ENCODE assay signal across 25 cellular contexts in the genomic region with DNA sequence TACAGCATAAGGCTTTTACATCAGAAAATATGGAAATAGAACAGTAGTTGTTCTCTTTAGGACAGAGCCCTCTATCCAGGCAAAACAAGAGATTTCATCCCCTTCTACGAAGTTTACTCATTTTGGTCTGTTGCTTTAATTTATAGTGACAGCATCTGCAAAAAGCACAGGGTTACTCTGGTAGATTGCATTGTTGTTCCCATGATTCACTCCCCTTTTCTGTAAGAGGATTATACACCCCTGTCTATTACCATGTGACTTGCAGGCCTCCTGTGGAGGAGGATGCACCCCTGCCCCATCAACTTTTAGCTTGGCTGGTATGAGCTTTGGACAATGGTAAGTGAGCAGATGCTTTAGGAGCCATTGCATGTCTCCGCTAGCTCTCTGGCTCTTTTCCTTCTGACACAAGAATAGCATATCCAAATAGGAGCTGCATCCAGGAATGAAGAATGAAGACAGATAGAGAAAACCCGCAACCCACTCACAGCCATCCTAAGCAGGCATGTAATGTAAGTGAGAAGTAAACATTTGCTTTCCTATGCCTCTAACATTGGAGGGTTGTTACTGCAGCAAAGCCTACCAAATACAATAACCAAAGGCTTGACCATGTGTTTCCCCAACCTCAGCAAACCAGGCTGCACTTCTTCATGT.
DNase-seq lines count a peak whose midpoint lies in the region; ATAC-seq, FAIRE-seq and TF ChIP-seq lines count a peak whose summit lies in the region.
"Had no signal": no experiment of that assay in that cellular context is flagged by ENCODE, and none has a peak within 500 bp of the region (broad histone marks: within the 10 kb centered on the region; RNA-seq: fewer than 3 reads in every experiment).

No MANE protein-coding gene starts in this region.

- H3K18ac ChIP-seq in mesenchymal stem cell (ENCODE audit: low read depth in 1 of 2, low read length in 2 of 2) = peak overlapping the region; percentile 38 to 69

- no peak overlapping the region for H4K8ac ChIP-seq in mesenchymal stem cell (ENCODE audit: low read length)

- H3K4me2 ChIP-seq in mesenchymal stem cell (ENCODE audit: low read length, poor library complexity, severe bottlenecking) = no peak overlapping the region

- intact Hi-C loops in kidney (cut with DNase I) = no loop called here

- H2BK15ac ChIP-seq in mesenchymal stem cell (ENCODE audit: low read depth, poor library complexity, severe bottlenecking) = no peak overlapping the region

- H3K14ac ChIP-seq in mesenchymal stem cell (ENCODE audit: low read length in 2 of 2) = no peak overlapping the region

- H4K91ac ChIP-seq in mesenchymal stem cell (ENCODE audit: low read length) = no peak overlapping the region

- no peak for FAIRE-seq in kidney (lab: Jason Lieb, UNC)
- FAIRE-seq: endothelial cell of umbilical vein, K562 had no signal

- H3K4ac ChIP-seq in mesenchymal stem cell (ENCODE audit: low read depth in 1 of 2, low read length in 2 of 2) = peak overlapping the region in 1 of 2 experiments; percentile 59

- no peak overlapping the region for H2BK5ac ChIP-seq in mesenchymal stem cell (ENCODE audit: low read depth, low read length, poor library complexity, severe bottlenecking)

- no peaks in the 10 kb centered on the region for H3K27me3 ChIP-seq in HAP-1 (ENCODE audit: low read depth)
- no peaks in the 10 kb centered on the region for H3K27me3 ChIP-seq in adipocyte (replicated peaks; ENCODE audit: control insufficient read depth, insufficient read depth, low read length)
- no peaks in the 10 kb centered on the region for H3K27me3 ChIP-seq in mesenchymal stem cell (ENCODE audit: control insufficient read depth in 1 of 2, insufficient read depth in 1 of 2, low read length in 2 of 2)
- H3K27me3 ChIP-seq: breast epithelium, gastrocnemius medialis, sigmoid colon, transverse colon had no signal

- no peaks in the 10 kb centered on the region for H3K36me3 ChIP-seq in HAP-1 (replicated peaks)
- no peaks in the 10 kb centered on the region for H3K36me3 ChIP-seq in adipocyte (ENCODE audit: control insufficient read depth, insufficient read depth, low read length, severe bottlenecking)
- H3K36me3 ChIP-seq in mesenchymal stem cell (ENCODE audit: control insufficient read depth in 1 of 2, insufficient read depth in 2 of 2, low read depth in 1 of 2, low read length in 2 of 2) = no peaks in the 10 kb centered on the region
- no peaks in the 10 kb centered on the region for H3K36me3 ChIP-seq in kidney (ENCODE audit: control insufficient read depth in 1 of 2, insufficient read depth in 2 of 2, low read length in 2 of 2)
- H3K36me3 ChIP-seq: breast epithelium, gastrocnemius medialis, sigmoid colon, transverse colon had no signal

- TF ChIP-seq CTCF in kidney (IDR thresholded peaks at IDR 0.05; ENCODE audit: borderline replicate concordance, extremely low read depth, insufficient read depth) = no peak

- 100% methylated on average over 1 of the region's 3 CpGs for WGBS in mesenchymal stem cell

- ATAC-seq in HG02885 (IDR thresholded peaks at IDR 0.05; ENCODE audit: poor library complexity, unreplicated experiment) = no peak
- ATAC-seq: activated CD8-positive, alpha-beta T cell treated with anti-CD3 and anti-CD28 coated beads for 36 hours; activated T-helper 17 cell treated with anti-CD3 and anti-CD28 coated beads, Interleukin-2, amount 50 U/mL, for 72 hours; gastrocnemius medialis; K562 had no signal

- no peak overlapping the region for H3K27ac ChIP-seq in mesenchymal stem cell (ENCODE audit: low read length, poor library complexity, severe bottlenecking)
- H3K27ac ChIP-seq in temporal lobe (ENCODE audit: low read depth, low read length) = peak overlapping the region; percentile 39
- H3K27ac ChIP-seq in kidney (ENCODE audit: low read depth in 2 of 2, low read length in 2 of 2) = no peak overlapping the region
- H3K27ac ChIP-seq: breast epithelium, C4-2B, gastrocnemius medialis, sigmoid colon, transverse colon had no signal

- H3K4me3 ChIP-seq in HAP-1 = no peak overlapping the region
- H3K4me3 ChIP-seq in adipocyte (ENCODE audit: low read length) = no peak overlapping the region
- no peak overlapping the region for H3K4me3 ChIP-seq in mesenchymal stem cell (ENCODE audit: insufficient read depth in 1 of 2, low read depth in 1 of 2, low read length in 2 of 2)
- no peak overlapping the region for H3K4me3 ChIP-seq in kidney (ENCODE audit: low read length in 2 of 2)
- H3K4me3 ChIP-seq: breast epithelium, gastrocnemius medialis, K562, sigmoid colon, transverse colon had no signal

- DNase-seq in HAP-1 (ENCODE audit: low spot score in 2 of 2) (peak; percentile 31 to 35), adipocyte (ENCODE audit: low read depth) (peak; percentile 28), mesenchymal stem cell (peak; percentile 29), kidney (no peak), SW 1271 (lab: John Stamatoyannopoulos, UW) (no peak)
- DNase-seq: activated CD8-positive, alpha-beta T cell treated with anti-CD3 and anti-CD28 coated beads for 36 hours; activated naive CD4-positive, alpha-beta T cell treated with anti-CD3 and anti-CD28 coated beads, Interleukin-2, amount 50 U/mL, for 16 hours; DMS79; gastrocnemius medialis; GDM1; mesendoderm; NCI-H1092 treated with DMSO at 0.1 percent for 48 hours; NCI-H1930; NCI-H524 treated with DMSO at 0.1 percent for 48 hours; Right ventricle myocardium superior; sigmoid colon; stimulated activated CD4-positive, alpha-beta T cell treated with anti-CD3 and anti-CD28 coated beads, Interleukin-4, amount 100 ng/mL, for 1 hour; transverse colon had no signal

- no peaks in the 10 kb centered on the region for H3K79me1 ChIP-seq in mesenchymal stem cell (replicated peaks; ENCODE audit: low read length, poor library complexity, severe bottlenecking)

- H2BK12ac ChIP-seq in mesenchymal stem cell (ENCODE audit: low read length in 2 of 2) = peak overlapping the region in 1 of 2 experiments; percentile 83

- in situ Hi-C loops in HAP-1 (cut with MboI; ENCODE audit: low sequenced_read_pairs) = no loop called here

- H3K9ac ChIP-seq in adipocyte (ENCODE audit: low read length) = no peak overlapping the region
- H3K9ac ChIP-seq in mesenchymal stem cell (ENCODE audit: low read length) = no peak overlapping the region
- no peak overlapping the region for H3K9ac ChIP-seq in kidney (ENCODE audit: low read length in 2 of 2)

- no peak overlapping the region for H2AK5ac ChIP-seq in mesenchymal stem cell (ENCODE audit: low read length, severe bottlenecking)

- H2AFZ ChIP-seq in mesenchymal stem cell (ENCODE audit: low read depth, low read length) = no peak overlapping the region

- H3K9me3 ChIP-seq in HAP-1 = no peaks in the 10 kb centered on the region
- H3K9me3 ChIP-seq in adipocyte (ENCODE audit: control insufficient read depth, low read length) = no peaks in the 10 kb centered on the region
- H3K9me3 ChIP-seq in mesenchymal stem cell (ENCODE audit: control insufficient read depth, low read length) = no peaks in the 10 kb centered on the region
- no peaks in the 10 kb centered on the region for H3K9me3 ChIP-seq in kidney (ENCODE audit: control insufficient read depth in 1 of 2, low read length in 2 of 2)
- H3K9me3 ChIP-seq: breast epithelium, gastrocnemius medialis, sigmoid colon, transverse colon had no signal

- no peak overlapping the region for H3K23ac ChIP-seq in mesenchymal stem cell (ENCODE audit: low read length in 2 of 2)

- peaks cover 25% of the 10 kb centered on the region for H3K4me1 ChIP-seq in HAP-1
- peaks cover 22% of the 10 kb centered on the region for H3K4me1 ChIP-seq in adipocyte (ENCODE audit: control insufficient read depth, insufficient read depth, low read length)
- no peaks in the 10 kb centered on the region for H3K4me1 ChIP-seq in mesenchymal stem cell (ENCODE audit: control insufficient read depth, insufficient read depth, low read depth, low read length)
- H3K4me1 ChIP-seq in kidney (ENCODE audit: control insufficient read depth in 1 of 2, insufficient read depth in 1 of 2, low read depth in 1 of 2, low read length in 2 of 2) = no peaks in the 10 kb centered on the region
- H3K4me1 ChIP-seq: breast epithelium had no signal

- H2BK120ac ChIP-seq in mesenchymal stem cell (ENCODE audit: low read depth, low read length) = no peak overlapping the region

Comparison
In these comparisons a context has a peak if more than half of its experiments do, and no peak if none do; other contexts are left out.
1. DNase-seq: peak in HAP-1 (2 of 2), adipocyte (single experiment) and mesenchymal stem cell (single experiment); none in kidney (single experiment) and SW 1271 (0 of 2).